Comparison of ENCODE assay signal across 8 cellular contexts in genomic region chr7:7830122-7830878, GRCh38.
DNase-seq lines count a peak whose midpoint lies in the region; ATAC-seq, FAIRE-seq and TF ChIP-seq lines count a peak whose summit lies in the region.
"Had no signal": no experiment of that assay in that cellular context is flagged by ENCODE, and none has a peak within 500 bp of the region (broad histone marks: within the 10 kb centered on the region; RNA-seq: fewer than 3 reads in every experiment).

No MANE protein-coding gene starts in this region.

- H3K9ac ChIP-seq in trophoblast cell (ENCODE audit: low read length), result no peak overlapping the region

- H3K4me2 ChIP-seq in trophoblast cell (ENCODE audit: low read length), result no peak overlapping the region

- H3K4me3 ChIP-seq in bronchial epithelial cell (ENCODE audit: low read depth, low read length) (no peak overlapping the region), trophoblast cell (ENCODE audit: low read depth, low read length) (no peak overlapping the region)
- H3K4me3 ChIP-seq: cardiac muscle cell had no signal

- WGBS in trophoblast cell (ENCODE audit: extremely low coverage, insufficient coverage, insufficient read length), result no CpG with 5 or more reads among the region's 7 CpGs

- TF ChIP-seq CTCF in bronchial epithelial cell (IDR thresholded peaks at IDR 0.05; ENCODE audit: insufficient read depth, low read length, severe bottlenecking), result no peak

- ATAC-seq in HG03025 (IDR thresholded peaks at IDR 0.05; ENCODE audit: low FRiP score, unreplicated experiment), result no peak

- peaks cover 0 to 2% of the 10 kb centered on the region in 2 experiments for H3K4me1 ChIP-seq in trophoblast cell (ENCODE audit: control insufficient read depth in 1 of 2, insufficient read depth in 2 of 2, low read length in 2 of 2)

- H3K9me3 ChIP-seq in trophoblast cell (ENCODE audit: insufficient read depth, low read depth, low read length), result no peaks in the 10 kb centered on the region

- H2AFZ ChIP-seq in trophoblast cell (ENCODE audit: insufficient read depth, low read length, poor library complexity), result no peak overlapping the region

- H3K36me3 ChIP-seq in bronchial epithelial cell (ENCODE audit: control insufficient read depth, insufficient read depth, low read length) (no peaks in the 10 kb centered on the region), trophoblast cell (ENCODE audit: control insufficient read depth in 1 of 2, insufficient read depth in 2 of 2, low read length in 2 of 2) (no peaks in the 10 kb centered on the region)
- H3K36me3 ChIP-seq: cardiac muscle cell had no signal

- H2AK5ac ChIP-seq in trophoblast cell (ENCODE audit: low read length), result no peak overlapping the region

- no peak overlapping the region for H3K4ac ChIP-seq in trophoblast cell (ENCODE audit: low read depth, low read length)

- no peak overlapping the region for H4K8ac ChIP-seq in trophoblast cell (ENCODE audit: low read depth, low read length)

- H3K79me2 ChIP-seq in trophoblast cell (ENCODE audit: control insufficient read depth, insufficient read depth, low read length, poor library complexity), result no peaks in the 10 kb centered on the region

- H4K12ac ChIP-seq in trophoblast cell (ENCODE audit: low read depth, low read length), result no peak overlapping the region

- no peak overlapping the region for H3K23ac ChIP-seq in trophoblast cell (ENCODE audit: low read length)

- peak overlapping the region; percentile 15 for H2BK5ac ChIP-seq in trophoblast cell (ENCODE audit: low read depth, low read length, poor library complexity)

- no peak for FAIRE-seq in bronchial epithelial cell (lab: Jason Lieb, UNC)
- no peak for FAIRE-seq in RCC 7860 (lab: Jason Lieb, UNC)

- no peak overlapping the region for H3K27ac ChIP-seq in trophoblast cell (ENCODE audit: low read depth, low read length)
- H3K27ac ChIP-seq: cardiac muscle cell had no signal

- no peak overlapping the region for H3K14ac ChIP-seq in trophoblast cell (ENCODE audit: low read length)

- H2BK12ac ChIP-seq in trophoblast cell (ENCODE audit: low read length), result no peak overlapping the region

- H4K91ac ChIP-seq in trophoblast cell (ENCODE audit: low read depth, low read length), result no peak overlapping the region

- H3K18ac ChIP-seq in trophoblast cell (ENCODE audit: low read length), result no peak overlapping the region

- H3K27me3 ChIP-seq in bronchial epithelial cell (ENCODE audit: control insufficient read depth, insufficient read depth, low read length) (no peaks in the 10 kb centered on the region), trophoblast cell (ENCODE audit: insufficient read depth, low read length) (no peaks in the 10 kb centered on the region)
- H3K27me3 ChIP-seq: cardiac muscle cell had no signal

- H2BK120ac ChIP-seq in trophoblast cell (ENCODE audit: insufficient read depth, low read length, poor library complexity), result no peak overlapping the region

- DNase-seq in LHCN-M2 (ENCODE audit: low read depth), result peak; percentile 29
- peak; percentile 39 for DNase-seq in NCI-H2081 treated with DMSO at 0.1 percent for 48 hours (lab: John Stamatoyannopoulos, UW)
- DNase-seq in bronchial epithelial cell (ENCODE audit: low read depth), result peak; percentile 33
- peak; percentile 30 to 54 for DNase-seq in trophoblast cell
- no peak for DNase-seq in T-helper 9 cell
- no peak for DNase-seq in RCC 7860 (ENCODE audit: low spot score)

- H3K79me1 ChIP-seq in trophoblast cell (ENCODE audit: low read length), result no peaks in the 10 kb centered on the region

Comparison
In these comparisons a context has a peak if more than half of its experiments do, and no peak if none do; other contexts are left out.
1. DNase-seq: peak in LHCN-M2 (single experiment), NCI-H2081 treated with DMSO at 0.1 percent for 48 hours (single experiment), bronchial epithelial cell (single experiment) and trophoblast cell (2 of 2); none in T-helper 9 cell (single experiment) and RCC 7860 (single experiment).